Comparison of ENCODE assay signal across 23 cellular contexts in genomic region chr11:122700676-122701075, GRCh38. TPM values are rescaled to one million over a fixed set of nuclear protein-coding genes. Genes with fewer than 3 reads are reported as not detected.
A peak's percentile ranks its signal among the peaks of the same experiment; 100 is the strongest.
DNase-seq lines count a peak whose midpoint lies in the region; ATAC-seq, FAIRE-seq and TF ChIP-seq lines count a peak whose summit lies in the region.
"Had no signal": no experiment of that assay in that cellular context is flagged by ENCODE, and none has a peak within 500 bp of the region (broad histone marks: within the 10 kb centered on the region; RNA-seq: fewer than 3 reads in every experiment).

No MANE protein-coding gene starts in this region.

- H3K27me3 ChIP-seq in neural progenitor cell, result no peaks in the 10 kb centered on the region
- peaks cover 9% of the 10 kb centered on the region; the same call in 1 of the 2 replicates for H3K27me3 ChIP-seq in HAP-1 (ENCODE audit: low read depth)
- H3K27me3 ChIP-seq: SJSA1 had no signal

- CTCF ChIA-PET in activated CD8-positive, alpha-beta T cell treated with anti-CD3 and anti-CD28 coated beads for 36 hours (lab: Charles Lee), result interaction anchor here (0.8 to 1.7 kb wide), 9 partner anchors 9 to 95 kb away, joined by 3 to 7 read pairs (median 4); partner anchors contain the start of gene UBASH3B
- CTCF ChIA-PET in activated CD8-positive, alpha-beta T cell treated with anti-CD3 and anti-CD28 coated beads, Interleukin-2, amount 10 ng/mL, durations not matched to agents 7 days and 5 days (lab: Charles Lee), result interaction anchor here (1.2 to 9.0 kb wide), 7 partner anchors 10 to 53 kb away, joined by 3 to 131 read pairs (median 6); partner anchors contain the start of gene UBASH3B

- intact Hi-C loops in activated CD8-positive, alpha-beta T cell treated with anti-CD3 and anti-CD28 coated beads for 36 hours (cut with micrococcal nuclease), result no loop called here

- no peaks in the 10 kb centered on the region for H4K20me1 ChIP-seq in neural progenitor cell (ENCODE audit: low read depth)

- H3K9me3 ChIP-seq in neural progenitor cell (ENCODE audit: low read depth), result no peaks in the 10 kb centered on the region
- no peaks in the 10 kb centered on the region for H3K9me3 ChIP-seq in HAP-1
- H3K9me3 ChIP-seq: BE2C, SJSA1 had no signal

- H3K27ac Mint-ChIP-seq in activated CD8-positive, alpha-beta T cell treated with anti-CD3 and anti-CD28 coated beads for 36 hours, result peak overlapping the region; percentile 71
- no peak overlapping the region for H3K27ac Mint-ChIP-seq in activated CD8-positive, alpha-beta T cell treated with anti-CD3 and anti-CD28 coated beads, Interleukin-2, amount 10 ng/mL, durations not matched to agents 7 days and 5 days
- peak overlapping the region; percentile 87 for H3K27ac Mint-ChIP-seq in activated naive CD8-positive, alpha-beta T cell
- peak overlapping the region; percentile 69 for H3K27ac Mint-ChIP-seq in neural progenitor cell

- no peak for TF ChIP-seq CTCF in activated CD8-positive, alpha-beta T cell treated with anti-CD3 and anti-CD28 coated beads for 36 hours (IDR thresholded peaks at IDR 0.05)
- no peak for TF ChIP-seq CTCF in neural progenitor cell (IDR thresholded peaks at IDR 0.05)

- H3K27ac ChIP-seq in neural progenitor cell, result no peak overlapping the region
- H3K27ac ChIP-seq: 22Rv1, RWPE1, SJSA1 had no signal

- no peaks in the 10 kb centered on the region for H3K79me2 ChIP-seq in neural progenitor cell (ENCODE audit: low read depth)

- H3K4me1 Mint-ChIP-seq in activated CD8-positive, alpha-beta T cell treated with anti-CD3 and anti-CD28 coated beads for 36 hours (ENCODE audit: low read depth), result peaks cover 85% of the 10 kb centered on the region
- H3K4me1 Mint-ChIP-seq in activated CD8-positive, alpha-beta T cell treated with anti-CD3 and anti-CD28 coated beads, Interleukin-2, amount 10 ng/mL, durations not matched to agents 7 days and 5 days (ENCODE audit: low read depth), result peaks cover 81% of the 10 kb centered on the region
- peaks cover 77% of the 10 kb centered on the region for H3K4me1 Mint-ChIP-seq in activated naive CD8-positive, alpha-beta T cell (ENCODE audit: low read depth)
- H3K4me1 Mint-ChIP-seq in neural progenitor cell, result peaks cover 12% of the 10 kb centered on the region

- peak; percentile 23 for FAIRE-seq in HTR-8/SVneo (lab: Jason Lieb, UNC)
- FAIRE-seq: H54 had no signal

- no peaks in the 10 kb centered on the region for H3K27me3 Mint-ChIP-seq in activated CD8-positive, alpha-beta T cell treated with anti-CD3 and anti-CD28 coated beads for 36 hours
- no peaks in the 10 kb centered on the region for H3K27me3 Mint-ChIP-seq in activated CD8-positive, alpha-beta T cell treated with anti-CD3 and anti-CD28 coated beads, Interleukin-2, amount 10 ng/mL, durations not matched to agents 7 days and 5 days (ENCODE audit: low read depth)
- H3K27me3 Mint-ChIP-seq in activated naive CD8-positive, alpha-beta T cell, result no peaks in the 10 kb centered on the region
- H3K27me3 Mint-ChIP-seq in neural progenitor cell (ENCODE audit: insufficient read depth, low read depth), result peaks cover 3% of the 10 kb centered on the region

- H3K9me3 Mint-ChIP-seq in activated CD8-positive, alpha-beta T cell treated with anti-CD3 and anti-CD28 coated beads for 36 hours, result no peaks in the 10 kb centered on the region
- no peaks in the 10 kb centered on the region for H3K9me3 Mint-ChIP-seq in activated CD8-positive, alpha-beta T cell treated with anti-CD3 and anti-CD28 coated beads, Interleukin-2, amount 10 ng/mL, durations not matched to agents 7 days and 5 days (ENCODE audit: insufficient read depth)
- no peaks in the 10 kb centered on the region for H3K9me3 Mint-ChIP-seq in activated naive CD8-positive, alpha-beta T cell (ENCODE audit: low read depth)
- H3K9me3 Mint-ChIP-seq in neural progenitor cell, result peaks cover under 1% of the 10 kb centered on the region

- H3K4me3 Mint-ChIP-seq in activated CD8-positive, alpha-beta T cell treated with anti-CD3 and anti-CD28 coated beads for 36 hours, result no peak overlapping the region
- no peak overlapping the region for H3K4me3 Mint-ChIP-seq in activated CD8-positive, alpha-beta T cell treated with anti-CD3 and anti-CD28 coated beads, Interleukin-2, amount 10 ng/mL, durations not matched to agents 7 days and 5 days
- H3K4me3 Mint-ChIP-seq in activated naive CD8-positive, alpha-beta T cell, result no peak overlapping the region
- H3K4me3 Mint-ChIP-seq in neural progenitor cell, result no peak overlapping the region

- ATAC-seq in activated CD8-positive, alpha-beta T cell treated with anti-CD3 and anti-CD28 coated beads for 36 hours, result no peak
- ATAC-seq in activated CD8-positive, alpha-beta T cell treated with anti-CD3 and anti-CD28 coated beads, Interleukin-2, amount 10 ng/mL, durations not matched to agents 7 days and 5 days, result no peak
- ATAC-seq in HG02973 (IDR thresholded peaks at IDR 0.05; ENCODE audit: unreplicated experiment), result no peak
- ATAC-seq: PC-3 had no signal

- no peaks in the 10 kb centered on the region for H3F3A ChIP-seq in neural progenitor cell (ENCODE audit: low read depth)

- H3K4me2 ChIP-seq in neural progenitor cell, result no peak overlapping the region

- H3K36me3 ChIP-seq in neural progenitor cell (no peaks in the 10 kb centered on the region), HAP-1 (replicated peaks) (no peaks in the 10 kb centered on the region)
- H3K36me3 ChIP-seq: BE2C, SJSA1 had no signal

- no peaks in the 10 kb centered on the region for H3K4me1 ChIP-seq in neural progenitor cell
- no peaks in the 10 kb centered on the region for H3K4me1 ChIP-seq in HAP-1
- H3K4me1 ChIP-seq: BE2C, SJSA1 had no signal

- H3K4me3 ChIP-seq in neural progenitor cell (no peak overlapping the region), HAP-1 (no peak overlapping the region)
- H3K4me3 ChIP-seq: SJSA1 had no signal

- POLR2A ChIA-PET in activated CD8-positive, alpha-beta T cell treated with anti-CD3 and anti-CD28 coated beads for 36 hours (lab: Charles Lee), result interaction anchor here (0.6 to 1.6 kb wide), 6 partner anchors 10 to 119 kb away, joined by 3 to 5 read pairs (median 4); partner anchors contain the start of gene UBASH3B
- POLR2A ChIA-PET in activated CD8-positive, alpha-beta T cell treated with anti-CD3 and anti-CD28 coated beads, Interleukin-2, amount 10 ng/mL, durations not matched to agents 7 days and 5 days (lab: Charles Lee), result interaction anchor here (1.4 to 4.4 kb wide), 3 partner anchors 13 to 45 kb away, joined by 4 to 18 read pairs (median 6); no protein-coding TSS in a partner anchor

- no peak overlapping the region for H3K9ac ChIP-seq in neural progenitor cell

- in situ Hi-C loops in HAP-1 (cut with MboI; ENCODE audit: low sequenced_read_pairs), result no loop called here

- DNase-seq in activated CD8-positive, alpha-beta T cell treated with anti-CD3 and anti-CD28 coated beads for 36 hours, result no peak
- no peak for DNase-seq in activated CD8-positive, alpha-beta T cell treated with anti-CD3 and anti-CD28 coated beads, Interleukin-2, amount 10 ng/mL, durations not matched to agents 7 days and 5 days
- DNase-seq in HTR-8/SVneo (ENCODE audit: insufficient read length, low spot score) (no peak), neural progenitor cell (ENCODE audit: low spot score) (no peak), HAP-1 (ENCODE audit: low spot score in 2 of 2) (no peak)
- DNase-seq in effector CD8-positive, alpha-beta T cell (lab: John Stamatoyannopoulos, UW), result no peak
- DNase-seq: BE2C; COR-L47; DMS153; IMR-90; MV-4-11; NCI-H1417 treated with DMSO at 0.1 percent for 48 hours; NCI-H1930; NCI-H2171; NCI-H446; NK-92 treated with Interleukin-12 subunit alpha and Interleukin-12 subunit beta, amount 100 ng/mL, for 24 hours; PC-3 had no signal

- H3K36me3 Mint-ChIP-seq in activated CD8-positive, alpha-beta T cell treated with anti-CD3 and anti-CD28 coated beads for 36 hours (ENCODE audit: low read depth), result peaks cover 25% of the 10 kb centered on the region
- H3K36me3 Mint-ChIP-seq in activated CD8-positive, alpha-beta T cell treated with anti-CD3 and anti-CD28 coated beads, Interleukin-2, amount 10 ng/mL, durations not matched to agents 7 days and 5 days (ENCODE audit: low read depth), result peaks cover 63% of the 10 kb centered on the region
- H3K36me3 Mint-ChIP-seq in activated naive CD8-positive, alpha-beta T cell, result peaks cover 16% of the 10 kb centered on the region
- no peaks in the 10 kb centered on the region for H3K36me3 Mint-ChIP-seq in neural progenitor cell

- no peak overlapping the region for H2AFZ ChIP-seq in neural progenitor cell (replicated peaks)

RNA-seq across cellular contexts. Expression of gene UBASH3B, which starts 45.2 kb away (rescaled TPM):
- 10 to 100 TPM; 36.1 to 40.6 TPM for total RNA-seq in activated CD8-positive, alpha-beta T cell treated with anti-CD3 and anti-CD28 coated beads for 36 hours
- 10 to 100 TPM; 66.6 to 75.0 TPM for total RNA-seq in activated CD8-positive, alpha-beta T cell treated with anti-CD3 and anti-CD28 coated beads, Interleukin-2, amount 10 ng/mL, durations not matched to agents 7 days and 5 days
- total RNA-seq in neural progenitor cell (ENCODE audit: low replicate concordance), result 2.0 and 5.5 TPM in 2 replicates
